In genomic region chr3:193590088-193590856, GRCh38 we compare ENCODE assay signal across 12 cellular contexts. TPM values are rescaled to one million over a fixed set of nuclear protein-coding genes. Genes with fewer than 3 reads are reported as not detected.
DNase-seq lines count a peak whose midpoint lies in the region; ATAC-seq, FAIRE-seq and TF ChIP-seq lines count a peak whose summit lies in the region.
"Had no signal": no experiment of that assay in that cellular context is flagged by ENCODE, and none has a peak within 500 bp of the region (broad histone marks: within the 10 kb centered on the region; RNA-seq: fewer than 3 reads in every experiment).

No MANE protein-coding gene starts in this region.

- TF ChIP-seq POLR2A in H54 (IDR thresholded peaks at IDR 0.05; ENCODE audit: low read depth, low read length) (no peak), GM12891 (IDR thresholded peaks at IDR 0.05; ENCODE audit: low read depth, low read length) (no peak), body of pancreas (IDR thresholded peaks at IDR 0.05) (no peak)

- H3K9ac ChIP-seq in colonic mucosa (ENCODE audit: low read depth in 2 of 2, low read length in 2 of 2) (no peak overlapping the region), endodermal cell (ENCODE audit: extremely low read depth, low read length, poor library complexity, severe bottlenecking) (no peak overlapping the region)

- peak; percentile 56 for DNase-seq in H54 (ENCODE audit: insufficient read length, low spot score)
- DNase-seq in NOMO-1 treated with dmso at 0.1 percent for 144 hours (lab: John Stamatoyannopoulos, UW; ENCODE audit: unreplicated experiment): peak; percentile 15
- peak; percentile 72 for DNase-seq in colonic mucosa
- peak; percentile 85 for DNase-seq in osteoblast (ENCODE audit: insufficient read length, low spot score, missing footprints)
- no peak for DNase-seq in CD8-positive, alpha-beta T cell
- DNase-seq in GM12891 (ENCODE audit: insufficient read length, low spot score): no peak
- DNase-seq in endodermal cell: no peak
- no peak for DNase-seq in body of pancreas
- DNase-seq: activated T-cell treated with anti-CD3 and anti-CD28 coated beads, Interleukin-2, amount 50 U/mL, for 1 hour; stimulated activated CD4-positive, alpha-beta T cell treated with anti-CD3 and anti-CD28 coated beads, Interleukin-15, amount 100 ng/mL, for 24 hours; stimulated activated naive CD4-positive, alpha-beta T cell had no signal

- CTCF ChIA-PET in CD8-positive, alpha-beta T cell (lab: Charles Lee): no interaction called here

- H3K36me3 ChIP-seq in colonic mucosa: no peaks in the 10 kb centered on the region
- no peaks in the 10 kb centered on the region for H3K36me3 ChIP-seq in osteoblast (ENCODE audit: insufficient read depth, low read length)
- no peaks in the 10 kb centered on the region for H3K36me3 ChIP-seq in CD8-positive, alpha-beta T cell (ENCODE audit: insufficient read depth, low read length)
- H3K36me3 ChIP-seq in endodermal cell (ENCODE audit: control insufficient read depth, insufficient read depth, low read length): no peaks in the 10 kb centered on the region
- H3K36me3 ChIP-seq in body of pancreas (replicated peaks in 1 of 2; ENCODE audit: insufficient read depth in 1 of 2, low read depth in 2 of 2): no peaks in the 10 kb centered on the region

- H3K27ac Mint-ChIP-seq in CD8-positive, alpha-beta T cell: no peak overlapping the region
- H3K27ac Mint-ChIP-seq in endodermal cell: no peak overlapping the region
- H3K27ac Mint-ChIP-seq: T-helper 1 cell treated with Interleukin-12 subunit alpha and Interleukin-12 subunit beta and Interleukin-4 antibody, amounts not matched to agents 30 μg/mL and 1 μg/mL, for 36 hours had no signal

- H3K4me3 ChIP-seq in colonic mucosa (no peak overlapping the region), osteoblast (ENCODE audit: insufficient read depth, low read length) (no peak overlapping the region), endodermal cell (ENCODE audit: low read length) (no peak overlapping the region), body of pancreas (no peak overlapping the region)
- no peak overlapping the region for H3K4me3 ChIP-seq in CD8-positive, alpha-beta T cell (ENCODE audit: low read depth, low read length)

- no peaks in the 10 kb centered on the region for H3K27me3 Mint-ChIP-seq in CD8-positive, alpha-beta T cell (ENCODE audit: low read depth)
- H3K27me3 Mint-ChIP-seq in endodermal cell (ENCODE audit: insufficient read depth): peaks cover 7% of the 10 kb centered on the region

- no peaks in the 10 kb centered on the region for H3K9me3 Mint-ChIP-seq in CD8-positive, alpha-beta T cell
- no peaks in the 10 kb centered on the region for H3K9me3 Mint-ChIP-seq in endodermal cell
- H3K9me3 Mint-ChIP-seq: T-helper 1 cell treated with Interleukin-12 subunit alpha and Interleukin-12 subunit beta and Interleukin-4 antibody, amounts not matched to agents 30 μg/mL and 1 μg/mL, for 36 hours had no signal

- TF ChIP-seq CTCF in colonic mucosa (IDR thresholded peaks at IDR 0.05) (no peak), osteoblast (IDR thresholded peaks at IDR 0.05; ENCODE audit: extremely low read depth, low read depth, low read length) (no peak), endodermal cell (conservative IDR thresholded peaks at IDR 0.05) (no peak), body of pancreas (IDR thresholded peaks at IDR 0.05) (no peak)
- TF ChIP-seq CTCF in CD8-positive, alpha-beta T cell (IDR thresholded peaks at IDR 0.05): no peak

- peak overlapping the region; percentile 16 for H2AFZ ChIP-seq in osteoblast (ENCODE audit: low read length)

- ATAC-seq in CD8-positive, alpha-beta T cell: no peak
- no peak for ATAC-seq in body of pancreas

- peak overlapping the region; percentile 28 for H3K4me2 ChIP-seq in osteoblast (ENCODE audit: insufficient read depth, low read length)

- H4K20me1 ChIP-seq in osteoblast (ENCODE audit: insufficient read depth, low read length): peaks cover 7% of the 10 kb centered on the region

- peaks cover 26% of the 10 kb centered on the region for H3K79me2 ChIP-seq in osteoblast (ENCODE audit: insufficient read depth, low read length)

- peaks cover 39% of the 10 kb centered on the region for H3K4me1 Mint-ChIP-seq in CD8-positive, alpha-beta T cell (ENCODE audit: low read depth)
- H3K4me1 Mint-ChIP-seq in endodermal cell: peaks cover 2% of the 10 kb centered on the region

- H3K4me1 ChIP-seq in colonic mucosa: peaks cover 12% of the 10 kb centered on the region
- H3K4me1 ChIP-seq in osteoblast (ENCODE audit: insufficient read depth, low read length): peaks cover 23% of the 10 kb centered on the region
- peaks cover 20% of the 10 kb centered on the region for H3K4me1 ChIP-seq in CD8-positive, alpha-beta T cell (ENCODE audit: insufficient read depth, low read length)
- H3K4me1 ChIP-seq in endodermal cell (ENCODE audit: control insufficient read depth, insufficient read depth, low read length): no peaks in the 10 kb centered on the region
- peaks cover 17% of the 10 kb centered on the region for H3K4me1 ChIP-seq in body of pancreas

- H3K9me3 ChIP-seq in colonic mucosa: no peaks in the 10 kb centered on the region
- H3K9me3 ChIP-seq in osteoblast (ENCODE audit: low read depth, low read length): no peaks in the 10 kb centered on the region
- no peaks in the 10 kb centered on the region for H3K9me3 ChIP-seq in CD8-positive, alpha-beta T cell (ENCODE audit: low read length)
- H3K9me3 ChIP-seq in endodermal cell (ENCODE audit: control insufficient read depth, low read length): no peaks in the 10 kb centered on the region
- H3K9me3 ChIP-seq in body of pancreas: no peaks in the 10 kb centered on the region

- no peak overlapping the region for H3K27ac ChIP-seq in colonic mucosa
- peak overlapping the region; percentile 48 for H3K27ac ChIP-seq in osteoblast (ENCODE audit: low read depth, low read length)
- no peak overlapping the region for H3K27ac ChIP-seq in CD8-positive, alpha-beta T cell (ENCODE audit: low read depth, low read length)
- no peak overlapping the region for H3K27ac ChIP-seq in endodermal cell (ENCODE audit: low read depth, low read length)
- H3K27ac ChIP-seq in body of pancreas: no peak overlapping the region

- POLR2A ChIA-PET in CD8-positive, alpha-beta T cell (lab: Charles Lee): interaction anchor here (0.6 kb wide), 1 partner anchor 126 kb away, joined by 4 read pairs; no protein-coding TSS in a partner anchor

- intact Hi-C loops in colonic mucosa (cut with DNase I) (no loop called here), body of pancreas (cut with DNase I) (no loop called here)
- intact Hi-C loops in CD8-positive, alpha-beta T cell (cut with DNase I, micrococcal nuclease): loop anchor here in 1 of 2 experiments (5.0 kb wide), 1 partner anchor 547 kb away; the partner anchor contains the start of gene HES1

- H3K4me3 Mint-ChIP-seq in CD8-positive, alpha-beta T cell: no peak overlapping the region
- no peak overlapping the region for H3K4me3 Mint-ChIP-seq in endodermal cell
- H3K4me3 Mint-ChIP-seq: T-helper 1 cell treated with Interleukin-12 subunit alpha and Interleukin-12 subunit beta and Interleukin-4 antibody, amounts not matched to agents 30 μg/mL and 1 μg/mL, for 36 hours had no signal

- FAIRE-seq in H54 (lab: Jason Lieb, UNC) (peak; percentile 99), GM12891 (lab: Jason Lieb, UNC) (no peak)

- peaks cover 18% of the 10 kb centered on the region for H3K36me3 Mint-ChIP-seq in CD8-positive, alpha-beta T cell
- no peaks in the 10 kb centered on the region for H3K36me3 Mint-ChIP-seq in endodermal cell (ENCODE audit: low read depth)

- WGBS in endodermal cell (ENCODE audit: insufficient coverage in 1 of 2, insufficient read length in 1 of 2), 2 experiments: 90 to 94% methylated on average over 5 to 6 of the region's 6 CpGs
- 77 to 85% methylated on average over 6 of the region's 6 CpGs for WGBS in body of pancreas, 2 donors

- H3K27me3 ChIP-seq in colonic mucosa (no peaks in the 10 kb centered on the region), osteoblast (ENCODE audit: insufficient read depth, low read length) (no peaks in the 10 kb centered on the region), endodermal cell (ENCODE audit: control insufficient read depth, insufficient read depth, low read length, poor library complexity, severe bottlenecking) (no peaks in the 10 kb centered on the region), body of pancreas (no peaks in the 10 kb centered on the region)
- H3K27me3 ChIP-seq in CD8-positive, alpha-beta T cell (ENCODE audit: insufficient read depth, low read length): no peaks in the 10 kb centered on the region

TF ChIP-seq in GM12891, 5 proteins besides CTCF, POLR2A, EP300 and RAD21:
- TF ChIP-seq SPI1 (IDR thresholded peaks at IDR 0.05; ENCODE audit: low read depth, low read length) (no peak), TAF1 (IDR thresholded peaks at IDR 0.05; ENCODE audit: low read depth, low read length) (no peak), PAX5 (IDR thresholded peaks at IDR 0.05; ENCODE audit: insufficient read depth, low read length, severe bottlenecking) (no peak), POLR2AphosphoS5 (IDR thresholded peaks at IDR 0.05; ENCODE audit: low read depth, low read length) (no peak), POU2F2 (IDR thresholded peaks at IDR 0.05; ENCODE audit: low read depth, low read length) (no peak)

RNA-seq across cellular contexts. Expression of gene OPA1, which starts 2.7 kb away (rescaled TPM):
- total RNA-seq in colonic mucosa (10 to 100 TPM; 76.9 to 93.0 TPM), osteoblast (77.4 and 87.2 TPM in 2 replicates), endodermal cell (10 to 100 TPM; 61.5 to 69.4 TPM), body of pancreas (10 to 100 TPM; 20.8 to 45.8 TPM)
- 10 to 100 TPM; 64.0 to 69.9 TPM for total RNA-seq in CD8-positive, alpha-beta T cell
- 28.9 TPM for polyA plus RNA-seq in GM12891 (2012; ENCODE audit: low read depth, missing spikeins)
- 56.7 TPM for polyA plus RNA-seq in endodermal cell (2013, experiment 1 of 2)
- 58.6 TPM for polyA plus RNA-seq in endodermal cell (2013, experiment 2 of 2)

RNA-seq across cellular contexts. Expression of gene ATP13A4, which starts 35.6 kb away (rescaled TPM):
- total RNA-seq in colonic mucosa (10 to 100 TPM; 11.0 to 17.9 TPM), osteoblast (0.29 TPM in 1 of 2 replicates, not detected in the other), endodermal cell (1 to 10 TPM in 1 of 2 donors, under 1 TPM in 1; 0.57 to 1.3 TPM), body of pancreas (10 to 100 TPM in 1 of 2 donors, 1 to 10 TPM in 1; 7.9 to 14.3 TPM)
- 1 to 10 TPM; 1.8 to 2.3 TPM for total RNA-seq in CD8-positive, alpha-beta T cell
- 0.54 TPM for polyA plus RNA-seq in GM12891 (2012; ENCODE audit: low read depth, missing spikeins)
- 0.61 TPM for polyA plus RNA-seq in endodermal cell (2013, experiment 1 of 2)
- polyA plus RNA-seq in endodermal cell (2013, experiment 2 of 2): 2.1 TPM

Comparison
In these comparisons a context has a peak if more than half of its experiments do, and no peak if none do; other contexts are left out.
1. DNase-seq: peak in H54 (single experiment), NOMO-1 treated with dmso at 0.1 percent for 144 hours (single experiment), colonic mucosa (single experiment) and osteoblast (single experiment); none in CD8-positive, alpha-beta T cell (0 of 7), GM12891 (single experiment), endodermal cell (single experiment) and body of pancreas (0 of 4).